In the genomic region with DNA sequence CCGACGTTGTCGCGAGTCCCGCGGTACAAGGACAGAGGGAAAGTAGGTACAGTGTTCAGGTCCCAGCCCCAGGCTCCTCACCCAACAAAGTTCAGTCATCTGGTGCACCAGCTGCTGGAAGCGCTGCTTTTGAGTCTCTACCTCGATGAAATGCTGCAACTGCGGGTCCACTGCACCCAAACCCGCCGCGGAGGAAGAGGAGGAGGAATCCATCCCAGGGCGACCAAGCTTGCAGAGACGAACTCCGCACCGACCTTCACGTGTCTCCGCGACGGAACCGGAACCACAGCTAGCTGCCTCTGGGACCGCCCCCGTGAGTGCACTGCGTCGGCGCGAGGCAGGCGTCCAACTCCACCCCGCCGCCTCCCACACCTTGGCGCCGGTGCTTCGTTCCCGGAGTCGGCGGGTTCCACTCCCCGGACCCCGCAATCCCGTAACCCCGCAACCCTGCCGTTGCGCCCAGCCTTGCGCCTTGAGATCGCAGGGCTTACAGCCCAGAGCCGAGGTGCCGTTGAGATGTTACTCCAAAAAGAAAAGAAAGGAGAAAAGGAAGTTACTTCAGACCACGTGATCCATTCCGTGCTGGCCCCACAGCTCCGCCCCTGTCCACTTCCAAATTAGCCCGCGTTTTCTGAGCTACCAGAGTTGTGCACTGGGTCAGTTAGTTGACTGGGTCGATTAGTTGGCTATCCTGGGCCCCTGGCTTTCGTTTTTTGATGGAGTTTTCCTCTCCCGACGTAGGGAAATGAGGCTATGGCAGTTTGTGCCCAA, we compare ENCODE assay signal across 1 cellular context.
TF ChIP-seq lines count a peak whose summit lies in the region.

A gene with protein sequence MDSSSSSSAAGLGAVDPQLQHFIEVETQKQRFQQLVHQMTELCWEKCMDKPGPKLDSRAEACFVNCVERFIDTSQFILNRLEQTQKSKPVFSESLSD (minus strand): TSS at position 291 of the 771 bp plus-strand sequence. CDS start 78 bp downstream, at position 213.

TF ChIP-seq in K562, 482 proteins besides CTCF, POLR2A, EP300 and RAD21 (continued from another document and continues in another):
- TF ChIP-seq BCLAF1 (IDR thresholded peaks at IDR 0.05; ENCODE audit: borderline replicate concordance in 1 of 2, control insufficient read depth in 1 of 2, low read depth in 2 of 2, low read length in 1 of 2), result no peak
- no peak for TF ChIP-seq ZFPM2 (CRISPR knock-in tag; IDR thresholded peaks at IDR 0.05)
- TF ChIP-seq, protein P1, sequence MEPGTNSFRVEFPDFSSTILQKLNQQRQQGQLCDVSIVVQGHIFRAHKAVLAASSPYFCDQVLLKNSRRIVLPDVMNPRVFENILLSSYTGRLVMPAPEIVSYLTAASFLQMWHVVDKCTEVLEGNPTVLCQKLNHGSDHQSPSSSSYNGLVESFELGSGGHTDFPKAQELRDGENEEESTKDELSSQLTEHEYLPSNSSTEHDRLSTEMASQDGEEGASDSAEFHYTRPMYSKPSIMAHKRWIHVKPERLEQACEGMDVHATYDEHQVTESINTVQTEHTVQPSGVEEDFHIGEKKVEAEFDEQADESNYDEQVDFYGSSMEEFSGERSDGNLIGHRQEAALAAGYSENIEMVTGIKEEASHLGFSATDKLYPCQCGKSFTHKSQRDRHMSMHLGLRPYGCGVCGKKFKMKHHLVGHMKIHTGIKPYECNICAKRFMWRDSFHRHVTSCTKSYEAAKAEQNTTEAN (CRISPR knock-in tag; IDR thresholded peaks at IDR 0.05), result no peak
- TF ChIP-seq CSDE1 (IDR thresholded peaks at IDR 0.05), result no peak
- no peak for TF ChIP-seq SMAD3 (CRISPR knock-in tag; conservative IDR thresholded peaks at IDR 0.05)
- TF ChIP-seq, protein P2, sequence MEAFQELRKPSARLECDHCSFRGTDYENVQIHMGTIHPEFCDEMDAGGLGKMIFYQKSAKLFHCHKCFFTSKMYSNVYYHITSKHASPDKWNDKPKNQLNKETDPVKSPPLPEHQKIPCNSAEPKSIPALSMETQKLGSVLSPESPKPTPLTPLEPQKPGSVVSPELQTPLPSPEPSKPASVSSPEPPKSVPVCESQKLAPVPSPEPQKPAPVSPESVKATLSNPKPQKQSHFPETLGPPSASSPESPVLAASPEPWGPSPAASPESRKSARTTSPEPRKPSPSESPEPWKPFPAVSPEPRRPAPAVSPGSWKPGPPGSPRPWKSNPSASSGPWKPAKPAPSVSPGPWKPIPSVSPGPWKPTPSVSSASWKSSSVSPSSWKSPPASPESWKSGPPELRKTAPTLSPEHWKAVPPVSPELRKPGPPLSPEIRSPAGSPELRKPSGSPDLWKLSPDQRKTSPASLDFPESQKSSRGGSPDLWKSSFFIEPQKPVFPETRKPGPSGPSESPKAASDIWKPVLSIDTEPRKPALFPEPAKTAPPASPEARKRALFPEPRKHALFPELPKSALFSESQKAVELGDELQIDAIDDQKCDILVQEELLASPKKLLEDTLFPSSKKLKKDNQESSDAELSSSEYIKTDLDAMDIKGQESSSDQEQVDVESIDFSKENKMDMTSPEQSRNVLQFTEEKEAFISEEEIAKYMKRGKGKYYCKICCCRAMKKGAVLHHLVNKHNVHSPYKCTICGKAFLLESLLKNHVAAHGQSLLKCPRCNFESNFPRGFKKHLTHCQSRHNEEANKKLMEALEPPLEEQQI (IDR thresholded peaks at IDR 0.05), result no peak
- TF ChIP-seq TAF1 (IDR thresholded peaks at IDR 0.05; ENCODE audit: control insufficient read depth, extremely low read depth, insufficient read depth, low read length, severe bottlenecking), result peak; percentile 11
- no peak for TF ChIP-seq ZNF778 (CRISPR knock-in tag; IDR thresholded peaks at IDR 0.05)
- TF ChIP-seq FOXO4 (CRISPR knock-in tag; IDR thresholded peaks at IDR 0.05), result no peak
- peak; percentile 38 for TF ChIP-seq MEIS2 (IDR thresholded peaks at IDR 0.05; ENCODE audit: partially characterized antibody)
- no peak for TF ChIP-seq ZNF3 (CRISPR knock-in tag; IDR thresholded peaks at IDR 0.05)
- no peak for TF ChIP-seq MEF2A (IDR thresholded peaks at IDR 0.05; ENCODE audit: control insufficient read depth, low read depth, low read length)
- TF ChIP-seq ZNF766 (CRISPR knock-in tag; conservative IDR thresholded peaks at IDR 0.05), result 0 out of 2 replicates have a peak, but pooled peaks have one; percentile 15
- TF ChIP-seq KDM5B (IDR thresholded peaks at IDR 0.05; ENCODE audit: insufficient replicate concordance, low read depth, low read length), result peak; percentile 74
- TF ChIP-seq, protein P3, sequence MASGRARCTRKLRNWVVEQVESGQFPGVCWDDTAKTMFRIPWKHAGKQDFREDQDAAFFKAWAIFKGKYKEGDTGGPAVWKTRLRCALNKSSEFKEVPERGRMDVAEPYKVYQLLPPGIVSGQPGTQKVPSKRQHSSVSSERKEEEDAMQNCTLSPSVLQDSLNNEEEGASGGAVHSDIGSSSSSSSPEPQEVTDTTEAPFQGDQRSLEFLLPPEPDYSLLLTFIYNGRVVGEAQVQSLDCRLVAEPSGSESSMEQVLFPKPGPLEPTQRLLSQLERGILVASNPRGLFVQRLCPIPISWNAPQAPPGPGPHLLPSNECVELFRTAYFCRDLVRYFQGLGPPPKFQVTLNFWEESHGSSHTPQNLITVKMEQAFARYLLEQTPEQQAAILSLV (tag; IDR thresholded peaks at IDR 0.05), result no peak
- TF ChIP-seq PHB2 (IDR thresholded peaks at IDR 0.05; ENCODE audit: low read depth), result no peak
- TF ChIP-seq JUND (IDR thresholded peaks at IDR 0.05; ENCODE audit: borderline replicate concordance, low read depth, low read length), result no peak
- TF ChIP-seq JUND (tag; IDR thresholded peaks at IDR 0.05; ENCODE audit: borderline replicate concordance, low read depth, low read length), result no peak
- TF ChIP-seq, protein P4, sequence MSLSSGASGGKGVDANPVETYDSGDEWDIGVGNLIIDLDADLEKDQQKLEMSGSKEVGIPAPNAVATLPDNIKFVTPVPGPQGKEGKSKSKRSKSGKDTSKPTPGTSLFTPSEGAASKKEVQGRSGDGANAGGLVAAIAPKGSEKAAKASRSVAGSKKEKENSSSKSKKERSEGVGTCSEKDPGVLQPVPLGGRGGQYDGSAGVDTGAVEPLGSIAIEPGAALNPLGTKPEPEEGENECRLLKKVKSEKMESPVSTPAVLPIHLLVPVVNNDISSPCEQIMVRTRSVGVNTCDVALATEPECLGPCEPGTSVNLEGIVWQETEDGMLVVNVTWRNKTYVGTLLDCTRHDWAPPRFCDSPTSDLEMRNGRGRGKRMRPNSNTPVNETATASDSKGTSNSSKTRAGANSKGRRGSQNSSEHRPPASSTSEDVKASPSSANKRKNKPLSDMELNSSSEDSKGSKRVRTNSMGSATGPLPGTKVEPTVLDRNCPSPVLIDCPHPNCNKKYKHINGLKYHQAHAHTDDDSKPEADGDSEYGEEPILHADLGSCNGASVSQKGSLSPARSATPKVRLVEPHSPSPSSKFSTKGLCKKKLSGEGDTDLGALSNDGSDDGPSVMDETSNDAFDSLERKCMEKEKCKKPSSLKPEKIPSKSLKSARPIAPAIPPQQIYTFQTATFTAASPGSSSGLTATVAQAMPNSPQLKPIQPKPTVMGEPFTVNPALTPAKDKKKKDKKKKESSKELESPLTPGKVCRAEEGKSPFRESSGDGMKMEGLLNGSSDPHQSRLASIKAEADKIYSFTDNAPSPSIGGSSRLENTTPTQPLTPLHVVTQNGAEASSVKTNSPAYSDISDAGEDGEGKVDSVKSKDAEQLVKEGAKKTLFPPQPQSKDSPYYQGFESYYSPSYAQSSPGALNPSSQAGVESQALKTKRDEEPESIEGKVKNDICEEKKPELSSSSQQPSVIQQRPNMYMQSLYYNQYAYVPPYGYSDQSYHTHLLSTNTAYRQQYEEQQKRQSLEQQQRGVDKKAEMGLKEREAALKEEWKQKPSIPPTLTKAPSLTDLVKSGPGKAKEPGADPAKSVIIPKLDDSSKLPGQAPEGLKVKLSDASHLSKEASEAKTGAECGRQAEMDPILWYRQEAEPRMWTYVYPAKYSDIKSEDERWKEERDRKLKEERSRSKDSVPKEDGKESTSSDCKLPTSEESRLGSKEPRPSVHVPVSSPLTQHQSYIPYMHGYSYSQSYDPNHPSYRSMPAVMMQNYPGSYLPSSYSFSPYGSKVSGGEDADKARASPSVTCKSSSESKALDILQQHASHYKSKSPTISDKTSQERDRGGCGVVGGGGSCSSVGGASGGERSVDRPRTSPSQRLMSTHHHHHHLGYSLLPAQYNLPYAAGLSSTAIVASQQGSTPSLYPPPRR (CRISPR knock-in tag; IDR thresholded peaks at IDR 0.05; ENCODE audit: borderline replicate concordance), result no peak
- TF ChIP-seq PCBP2 (IDR thresholded peaks at IDR 0.05; ENCODE audit: low read depth, low read length, poor library complexity, severe bottlenecking), result no peak
- TF ChIP-seq RBM14 (IDR thresholded peaks at IDR 0.05; ENCODE audit: borderline replicate concordance, insufficient read depth, low read depth, low read length), result no peak
- TF ChIP-seq, protein P5, sequence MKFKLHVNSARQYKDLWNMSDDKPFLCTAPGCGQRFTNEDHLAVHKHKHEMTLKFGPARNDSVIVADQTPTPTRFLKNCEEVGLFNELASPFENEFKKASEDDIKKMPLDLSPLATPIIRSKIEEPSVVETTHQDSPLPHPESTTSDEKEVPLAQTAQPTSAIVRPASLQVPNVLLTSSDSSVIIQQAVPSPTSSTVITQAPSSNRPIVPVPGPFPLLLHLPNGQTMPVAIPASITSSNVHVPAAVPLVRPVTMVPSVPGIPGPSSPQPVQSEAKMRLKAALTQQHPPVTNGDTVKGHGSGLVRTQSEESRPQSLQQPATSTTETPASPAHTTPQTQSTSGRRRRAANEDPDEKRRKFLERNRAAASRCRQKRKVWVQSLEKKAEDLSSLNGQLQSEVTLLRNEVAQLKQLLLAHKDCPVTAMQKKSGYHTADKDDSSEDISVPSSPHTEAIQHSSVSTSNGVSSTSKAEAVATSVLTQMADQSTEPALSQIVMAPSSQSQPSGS (CRISPR knock-in tag; IDR thresholded peaks at IDR 0.05), result no peak
- TF ChIP-seq, protein P6, sequence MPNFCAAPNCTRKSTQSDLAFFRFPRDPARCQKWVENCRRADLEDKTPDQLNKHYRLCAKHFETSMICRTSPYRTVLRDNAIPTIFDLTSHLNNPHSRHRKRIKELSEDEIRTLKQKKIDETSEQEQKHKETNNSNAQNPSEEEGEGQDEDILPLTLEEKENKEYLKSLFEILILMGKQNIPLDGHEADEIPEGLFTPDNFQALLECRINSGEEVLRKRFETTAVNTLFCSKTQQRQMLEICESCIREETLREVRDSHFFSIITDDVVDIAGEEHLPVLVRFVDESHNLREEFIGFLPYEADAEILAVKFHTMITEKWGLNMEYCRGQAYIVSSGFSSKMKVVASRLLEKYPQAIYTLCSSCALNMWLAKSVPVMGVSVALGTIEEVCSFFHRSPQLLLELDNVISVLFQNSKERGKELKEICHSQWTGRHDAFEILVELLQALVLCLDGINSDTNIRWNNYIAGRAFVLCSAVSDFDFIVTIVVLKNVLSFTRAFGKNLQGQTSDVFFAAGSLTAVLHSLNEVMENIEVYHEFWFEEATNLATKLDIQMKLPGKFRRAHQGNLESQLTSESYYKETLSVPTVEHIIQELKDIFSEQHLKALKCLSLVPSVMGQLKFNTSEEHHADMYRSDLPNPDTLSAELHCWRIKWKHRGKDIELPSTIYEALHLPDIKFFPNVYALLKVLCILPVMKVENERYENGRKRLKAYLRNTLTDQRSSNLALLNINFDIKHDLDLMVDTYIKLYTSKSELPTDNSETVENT (CRISPR knock-in tag; IDR thresholded peaks at IDR 0.05), result no peak; the same call in 1 of the 2 replicates
- TF ChIP-seq STAG1 (CRISPR knock-in tag; IDR thresholded peaks at IDR 0.05; ENCODE audit: borderline replicate concordance), result no peak
- TF ChIP-seq, protein P7, sequence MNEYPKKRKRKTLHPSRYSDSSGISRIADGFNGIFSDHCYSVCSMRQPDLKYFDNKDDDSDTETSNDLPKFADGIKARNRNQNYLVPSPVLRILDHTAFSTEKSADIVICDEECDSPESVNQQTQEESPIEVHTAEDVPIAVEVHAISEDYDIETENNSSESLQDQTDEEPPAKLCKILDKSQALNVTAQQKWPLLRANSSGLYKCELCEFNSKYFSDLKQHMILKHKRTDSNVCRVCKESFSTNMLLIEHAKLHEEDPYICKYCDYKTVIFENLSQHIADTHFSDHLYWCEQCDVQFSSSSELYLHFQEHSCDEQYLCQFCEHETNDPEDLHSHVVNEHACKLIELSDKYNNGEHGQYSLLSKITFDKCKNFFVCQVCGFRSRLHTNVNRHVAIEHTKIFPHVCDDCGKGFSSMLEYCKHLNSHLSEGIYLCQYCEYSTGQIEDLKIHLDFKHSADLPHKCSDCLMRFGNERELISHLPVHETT (CRISPR knock-in tag; conservative IDR thresholded peaks at IDR 0.05 in 1 of 2, IDR thresholded peaks at IDR 0.05 in 1 of 2), result 0 out of 4 replicates have a peak, but pooled peaks of 1 of the 2 experiments have one; percentile 37
- TF ChIP-seq HDAC8 (tag; IDR thresholded peaks at IDR 0.05), result no peak
- TF ChIP-seq RBM22 (IDR thresholded peaks at IDR 0.05; ENCODE audit: low read depth, low read length, poor library complexity, severe bottlenecking), result no peak
